ENCODE assay signal across 8 cellular contexts in genomic region chr20:48921883-48922867, GRCh38. TPM values are rescaled to one million over a fixed set of nuclear protein-coding genes. Genes with fewer than 3 reads are reported as not detected.
DNase-seq lines count a peak whose midpoint lies in the region; ATAC-seq, FAIRE-seq and TF ChIP-seq lines count a peak whose summit lies in the region.

No MANE protein-coding gene starts in this region.

- H3K4me3 ChIP-seq in A549: peak overlapping the region; percentile 89
- H3K4me3 ChIP-seq in stomach: peak overlapping the region; percentile 79 to 96 (median 91)

- POLR2A ChIA-PET in A549 (lab: Yijun Ruan, JAX): interaction anchor here (0.6 to 1.0 kb wide), 6 partner anchors 13 to 81 kb away, joined by 3 read pairs; no protein-coding TSS in a partner anchor

- CTCF ChIA-PET in A549 (lab: Yijun Ruan, JAX): interaction anchor here (0.9 to 1.7 kb wide), 3 partner anchors 9 to 264 kb away, joined by 3 to 9 read pairs (median 6); no protein-coding TSS in a partner anchor

- TF ChIP-seq CTCF in A549 (IDR thresholded peaks at IDR 0.05) (no peak), stomach (IDR thresholded peaks at IDR 0.05) (no peak)

- TF ChIP-seq EP300 in A549 (IDR thresholded peaks at IDR 0.05) (no peak), stomach (IDR thresholded peaks at IDR 0.05) (no peak)

- intact Hi-C loops in stomach (cut with DNase I; ENCODE audit: low total_unique reads): no loop called here

- H3K36me3 ChIP-seq in stomach: no peaks in the 10 kb centered on the region

- peak overlapping the region; percentile 85 for H3K4me2 ChIP-seq in A549

- DNase-seq in A549 (ENCODE audit: low read depth in 1 of 2, low spot score in 1 of 2): peak; percentile 52 to 58
- DNase-seq in NCI-H526 treated with DMSO at 0.1 percent for 48 hours (lab: John Stamatoyannopoulos, UW): peak; percentile 78
- peak in 8 of 61 donors; percentile 19 to 85 (median 58) for DNase-seq in caudate nucleus (lab: John Stamatoyannopoulos, UW)
- DNase-seq in stomach: peak; percentile 64
- no peak for DNase-seq in stimulated activated CD4-positive, alpha-beta T cell treated with anti-CD3 and anti-CD28 coated beads, Interleukin-4, amount 100 ng/mL, for 1 hour

- TF ChIP-seq RAD21 in A549 (conservative IDR thresholded peaks at IDR 0.05 in 1 of 2, IDR thresholded peaks at IDR 0.05 in 1 of 2): no peak

- ATAC-seq in A549 (peak; percentile 74 to 78), GM18511 (IDR thresholded peaks at IDR 0.05; ENCODE audit: unreplicated experiment) (peak; percentile 44), HG03064 (IDR thresholded peaks at IDR 0.05; ENCODE audit: low read depth, unreplicated experiment) (peak; percentile 19)

- peak overlapping the region; percentile 96 to 98 for H3K27ac ChIP-seq in A549
- H3K27ac ChIP-seq in caudate nucleus (ENCODE audit: low read depth, low read length): peak overlapping the region; percentile 75
- peak overlapping the region; percentile 78 for H3K27ac ChIP-seq in layer of hippocampus (ENCODE audit: low read depth, low read length)
- peak overlapping the region; percentile 93 to 99 (median 98) for H3K27ac ChIP-seq in stomach

- TF ChIP-seq POLR2A in A549 (IDR thresholded peaks at IDR 0.05; ENCODE audit: low read length) (no peak), stomach (IDR thresholded peaks at IDR 0.05) (no peak)

- no peak for FAIRE-seq in A549 (lab: Jason Lieb, UNC)

- H3K27me3 ChIP-seq in layer of hippocampus (ENCODE audit: control insufficient read depth, insufficient read depth, low read length) (no peaks in the 10 kb centered on the region), stomach (no peaks in the 10 kb centered on the region)

- 14% methylated on average over 25 of the region's 35 CpGs for WGBS in A549 (ENCODE audit: missing lambda C conversion rate)
- 5 to 9% (median 7%) methylated on average over 29 to 35 of the region's 35 CpGs for WGBS in stomach, 5 donors

- H3K9me3 ChIP-seq in A549: no peaks in the 10 kb centered on the region
- H3K9me3 ChIP-seq in stomach: no peaks in the 10 kb centered on the region

- peaks cover 22% of the 10 kb centered on the region for H3K4me1 ChIP-seq in A549
- H3K4me1 ChIP-seq in stomach: peaks cover 31 to 65% (median 56%) of the 10 kb centered on the region in 4 donors

TF ChIP-seq in A549, 52 proteins besides CTCF, POLR2A, EP300 and RAD21:
- TF ChIP-seq ESRRA (IDR thresholded peaks at IDR 0.05; ENCODE audit: borderline replicate concordance, low read length) (0 out of 2 replicates have a peak, but pooled peaks have one; percentile 10), JUN (IDR thresholded peaks at IDR 0.05) (peak in 1 of 2 experiments; percentile 19; a peak in 1 of 5 replicates), PHF8 (IDR thresholded peaks at IDR 0.05; ENCODE audit: borderline replicate concordance, low read depth) (peak; percentile 69; the same call in 1 of the 2 replicates), MYC (IDR thresholded peaks at IDR 0.05; ENCODE audit: borderline replicate concordance, low read length) (no peak), EHMT2 (IDR thresholded peaks at IDR 0.05; ENCODE audit: low read depth) (no peak), ATOH8 (CRISPR knock-in tag; IDR thresholded peaks at IDR 0.05; ENCODE audit: low read depth) (no peak), KDM5A (IDR thresholded peaks at IDR 0.05) (peak; percentile 84; the same call in 1 of the 2 replicates)

RNA-seq across cellular contexts. Expression of gene ARFGEF2, which starts 0.7 kb away (rescaled TPM):
- 24.3 and 27.8 TPM in 2 replicates for polyA plus RNA-seq in A549 (2011; rRNA removed)
- 5.5 and 7.3 TPM in 2 replicates for polyA plus RNA-seq in A549 (2012; cell fraction: cytosol; rRNA removed)
- polyA plus RNA-seq in A549 (2012; cell fraction: nucleus; rRNA removed): 6.3 and 9.9 TPM in 2 replicates
- 11.9 to 13.6 TPM (median 12.3 TPM) in 3 replicates for polyA plus RNA-seq in A549 (2017; fragmentation: RNase III; extraction: RNeasy Plus Mini Kit Qiagen cat#74134 plus additional on column Dnase treatment)
- polyA minus RNA-seq in A549 (2011; rRNA and poly(A)+ RNA removed): 46.3 and 49.3 TPM in 2 replicates
- 100 to 1,000 TPM in 1 of 5 donors, 10 to 100 TPM in 4; 27.4 to 127 (median 43.5) TPM for total RNA-seq in stomach
- polyA plus RNA-seq in stomach: 1 to 10 TPM; 6.5 to 9.0 (median 7.5) TPM

Comparison
In these comparisons a context has a peak if more than half of its experiments do, and no peak if none do; other contexts are left out.
1. ATAC-seq: peak in every context shown above with its lines; median percentile 76 in A549; 44 in GM18511; 19 in HG03064.